In the genomic region with DNA sequence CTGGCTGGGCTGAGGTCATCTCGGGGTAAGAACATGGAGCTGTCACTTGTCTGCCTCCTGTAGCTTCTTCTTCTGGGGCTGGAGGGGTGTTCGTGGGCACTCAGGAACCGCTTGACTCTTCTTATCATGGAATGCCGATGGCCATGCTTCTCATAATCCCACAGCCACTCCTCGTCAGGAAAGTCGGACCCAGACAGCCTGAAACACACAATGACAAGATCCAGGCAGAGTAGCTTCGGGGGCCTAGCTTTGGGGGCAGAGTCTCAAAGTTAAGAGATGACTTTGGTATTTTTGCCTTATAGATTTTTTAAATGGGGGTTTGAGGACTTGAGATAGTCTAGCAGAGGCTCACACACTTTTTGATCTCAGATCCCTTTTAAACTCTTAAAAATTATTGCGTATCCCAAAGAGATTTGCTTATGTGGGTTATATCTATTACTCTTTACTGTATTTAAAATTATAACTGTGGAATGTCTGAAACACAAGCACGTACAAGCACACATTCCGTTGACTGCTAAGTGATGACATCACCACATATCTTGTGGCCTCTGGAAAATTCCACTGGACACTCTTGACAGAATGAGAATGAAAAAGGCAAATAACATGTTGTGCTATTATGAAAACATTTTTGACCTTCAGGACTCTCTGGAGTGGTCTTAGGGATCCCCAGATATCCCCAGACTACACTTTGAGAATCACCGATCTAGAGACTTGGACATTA, we compare ENCODE assay signal across 15 cellular contexts. TPM values are rescaled to one million over a fixed set of nuclear protein-coding genes. Genes with fewer than 3 reads are reported as not detected.
A peak's percentile ranks its signal among the peaks of the same experiment; 100 is the strongest.
DNase-seq lines count a peak whose midpoint lies in the region; ATAC-seq and TF ChIP-seq lines count a peak whose summit lies in the region.
"Had no signal": no experiment of that assay in that cellular context is flagged by ENCODE, and none has a peak within 500 bp of the region (broad histone marks: within the 10 kb centered on the region; RNA-seq: fewer than 3 reads in every experiment).

No MANE protein-coding gene starts in this region.

- H3K14ac ChIP-seq in neuronal stem cell (ENCODE audit: low read length): no peak overlapping the region

- H3K27ac ChIP-seq in heart right ventricle (peak overlapping the region in 2 of 10 donors; percentile 9 to 21), neuronal stem cell (replicated peaks; ENCODE audit: low read length) (no peak overlapping the region)

- no peak overlapping the region for H2AK5ac ChIP-seq in neuronal stem cell (ENCODE audit: low read depth, low read length)

- H3K9me3 ChIP-seq in heart right ventricle (no peaks in the 10 kb centered on the region), skeletal muscle satellite cell (replicated peaks; ENCODE audit: low read length) (no peaks in the 10 kb centered on the region), neuronal stem cell (replicated peaks in 1 of 2; ENCODE audit: control insufficient read depth in 2 of 2, insufficient read depth in 1 of 2, low read depth in 1 of 2, low read length in 2 of 2) (no peaks in the 10 kb centered on the region)

- H3K9ac ChIP-seq in skeletal muscle satellite cell (ENCODE audit: low read depth, low read length): peak overlapping the region; percentile 69
- no peak overlapping the region for H3K9ac ChIP-seq in neuronal stem cell (ENCODE audit: low read depth, low read length, poor library complexity)

- intact Hi-C loops in heart right ventricle (cut with DNase I): no loop called here

- H3K36me3 ChIP-seq in heart right ventricle (no peaks in the 10 kb centered on the region), skeletal muscle satellite cell (ENCODE audit: insufficient read depth, low read length) (no peaks in the 10 kb centered on the region), neuronal stem cell (replicated peaks in 1 of 2; ENCODE audit: control insufficient read depth in 2 of 2, insufficient read depth in 2 of 2, low read length in 2 of 2) (no peaks in the 10 kb centered on the region)

- no peak overlapping the region for H4K8ac ChIP-seq in neuronal stem cell (ENCODE audit: low read depth, low read length)

- ATAC-seq in heart right ventricle (peak in 5 of 8 donors; percentile 11 to 64 (median 41)), GM19035 (IDR thresholded peaks at IDR 0.05; ENCODE audit: unreplicated experiment) (no peak)
- ATAC-seq: activated T-cell treated with anti-CD3 and anti-CD28 coated beads, Interleukin-2, amount 50 U/mL, for 72 hours; stimulated activated naive B cell treated with anti-CD40 and anti-IgM and Interleukin-4, amounts not matched to agents 10 μg/mL and 1 μg/mL and 100 μg/mL, for 72 hours had no signal

- no peak overlapping the region for H4K91ac ChIP-seq in neuronal stem cell (ENCODE audit: low read depth, low read length, poor library complexity)

- DNase-seq in H4 (ENCODE audit: low spot score) (peak; percentile 67), amniotic epithelial cell (ENCODE audit: low read depth) (peak; percentile 94), heart right ventricle (no peak), NOMO-1 treated with DMSO at 0.1 percent for 48 hours (lab: John Stamatoyannopoulos, UW; ENCODE audit: unreplicated experiment) (no peak), GM19240 (ENCODE audit: insufficient read length, low spot score) (no peak), neuronal stem cell (ENCODE audit: low spot score) (no peak)
- DNase-seq: activated T-cell treated with anti-CD3 and anti-CD28 coated beads, Interleukin-2, amount 50 U/mL, for 72 hours; endodermal cell; Karpas-422; NCI-H526 treated with DMSO at 0.1 percent for 48 hours; stimulated activated CD4-positive, alpha-beta T cell treated with anti-CD3 and anti-CD28 coated beads, Interleukin-12 subunit alpha, Interleukin-12 subunit beta, amount 100 ng/mL, for 4 hours; stimulated activated naive B cell treated with anti-CD40 and anti-IgM and Interleukin-4, amounts not matched to agents 10 μg/mL and 1 μg/mL and 100 μg/mL, for 72 hours had no signal

- no peak overlapping the region for H2AFZ ChIP-seq in neuronal stem cell (ENCODE audit: low read length)

- no peak overlapping the region for H3K4ac ChIP-seq in neuronal stem cell (ENCODE audit: low read length)

- H3K4me3 ChIP-seq in heart right ventricle (no peak overlapping the region), skeletal muscle satellite cell (ENCODE audit: low read length) (no peak overlapping the region), neuronal stem cell (ENCODE audit: low read length in 2 of 2) (no peak overlapping the region)

- no peak for TF ChIP-seq CTCF in heart right ventricle (IDR thresholded peaks at IDR 0.05)

- no peak overlapping the region for H2BK12ac ChIP-seq in neuronal stem cell (ENCODE audit: low read length)

- 37 to 46% methylated on average over 11 of the region's 11 CpGs for WGBS in heart right ventricle, 2 donors
- WGBS in neuronal stem cell (ENCODE audit: extremely low coverage in 2 of 2, insufficient read length in 2 of 2, insufficient replicate concordance in 1 of 2), 2 donors: no CpG with 5 or more reads among the region's 11 CpGs

- no peak overlapping the region for H2BK15ac ChIP-seq in neuronal stem cell (ENCODE audit: low read length)

- H3K18ac ChIP-seq in neuronal stem cell (ENCODE audit: low read length): no peak overlapping the region

- H3K23ac ChIP-seq in neuronal stem cell (ENCODE audit: low read depth, low read length, poor library complexity): no peak overlapping the region

- no peak overlapping the region for H2BK5ac ChIP-seq in neuronal stem cell (ENCODE audit: low read length)

- H3K4me2 ChIP-seq in skeletal muscle satellite cell (ENCODE audit: low read length) (peak overlapping the region; percentile 56), neuronal stem cell (ENCODE audit: insufficient read depth, low read length, poor library complexity, severe bottlenecking) (no peak overlapping the region)

- H3K4me1 ChIP-seq in heart right ventricle: peaks cover 0 to 11% (median 0%) of the 10 kb centered on the region in 9 donors
- peaks cover 29% of the 10 kb centered on the region for H3K4me1 ChIP-seq in skeletal muscle satellite cell (ENCODE audit: control insufficient read depth, insufficient read depth, low read length)
- H3K4me1 ChIP-seq in neuronal stem cell (ENCODE audit: control insufficient read depth in 2 of 2, insufficient read depth in 1 of 2, low read depth in 1 of 2, low read length in 2 of 2): peaks cover 1 to 5% of the 10 kb centered on the region in 2 donors

- H3K27me3 ChIP-seq in heart right ventricle (no peaks in the 10 kb centered on the region), skeletal muscle satellite cell (ENCODE audit: control insufficient read depth, insufficient read depth, low read length) (no peaks in the 10 kb centered on the region), neuronal stem cell (ENCODE audit: control insufficient read depth in 3 of 3, insufficient read depth in 3 of 3, low read depth in 1 of 3, low read length in 3 of 3) (peaks cover 0 to 3% (median 0%) of the 10 kb centered on the region in 3 experiments)

- H2BK120ac ChIP-seq in neuronal stem cell (ENCODE audit: low read depth, low read length): no peak overlapping the region

- no peaks in the 10 kb centered on the region for H3K79me1 ChIP-seq in neuronal stem cell (ENCODE audit: low read depth, low read length)

RNA-seq across cellular contexts. Expression of a gene that starts 43.3 kb away (rescaled TPM):
- not detected in 2 replicates for total RNA-seq in H4 (2014; rRNA removed; shearing (Covaris generic))
- under 1 TPM in 7 of 10 donors, not detected in 3; 0.09 to 0.64 (median 0.44) TPM for total RNA-seq in heart right ventricle
- polyA plus RNA-seq in heart right ventricle: under 1 TPM; 0.07 to 0.35 TPM
- total RNA-seq in skeletal muscle satellite cell (2012; rRNA removed): 0.25 and 3.9 TPM in 2 replicates
- not detected for polyA plus RNA-seq in neuronal stem cell (2013, experiment 1 of 2)
- polyA plus RNA-seq in neuronal stem cell (2013, experiment 2 of 2): 0.01 TPM
- total RNA-seq: activated T-cell treated with anti-CD3 and anti-CD28 coated beads, Interleukin-2, amount 50 U/mL, for 72 hours; endodermal cell; T-helper 2 cell treated with Interferon-gamma antibody and Interleukin-4, amounts not matched to agents 100 ng/mL and 5 ng/mL, for 36 hours had no signal

RNA-seq across cellular contexts. Expression of a gene that starts 45.1 kb away (rescaled TPM):
- not detected in 2 replicates for total RNA-seq in H4 (2014; rRNA removed; shearing (Covaris generic))
- 10 to 100 TPM; 14.4 to 75.7 (median 40.9) TPM for total RNA-seq in heart right ventricle
- polyA plus RNA-seq in heart right ventricle: 10 to 100 TPM in 1 of 2 donors, 1 to 10 TPM in 1; 3.4 to 31.4 TPM
- not detected in 2 replicates for total RNA-seq in skeletal muscle satellite cell (2012; rRNA removed)
- not detected for polyA plus RNA-seq in neuronal stem cell (2013, experiment 1 of 2)
- not detected for polyA plus RNA-seq in neuronal stem cell (2013, experiment 2 of 2)
- total RNA-seq: activated T-cell treated with anti-CD3 and anti-CD28 coated beads, Interleukin-2, amount 50 U/mL, for 72 hours; endodermal cell; T-helper 2 cell treated with Interferon-gamma antibody and Interleukin-4, amounts not matched to agents 100 ng/mL and 5 ng/mL, for 36 hours had no signal

Comparison
In these comparisons a context has a peak if more than half of its experiments do, and no peak if none do; other contexts are left out.
1. DNase-seq: peak in H4 (single experiment) and amniotic epithelial cell (single experiment); none in heart right ventricle (0 of 2), NOMO-1 treated with DMSO at 0.1 percent for 48 hours (single experiment), GM19240 (single experiment) and neuronal stem cell (single experiment).
2. RNA of a gene that starts 45.1 kb away (total RNA-seq): 14.4 to 75.7 TPM in heart right ventricle; not detected in H4; every median in the first group is over 10 times any median in the second.